ENCODE assay signal across 21 cellular contexts in genomic region chr11:111795333-111795985, GRCh38.
DNase-seq lines count a peak whose midpoint lies in the region; ATAC-seq lines count a peak whose summit lies in the region.
"Had no signal": no experiment of that assay in that cellular context is flagged by ENCODE, and none has a peak within 500 bp of the region (broad histone marks: within the 10 kb centered on the region; RNA-seq: fewer than 3 reads in every experiment).

No MANE protein-coding gene starts in this region.

- H3K9me3 ChIP-seq in subcutaneous abdominal adipose tissue (ENCODE audit: control insufficient read depth in 5 of 5, low read length in 5 of 5) = peaks cover 0 to 9% (median 3%) of the 10 kb centered on the region in 5 donors

- peak overlapping the region; percentile 71 for H3K27ac ChIP-seq in subcutaneous abdominal adipose tissue (ENCODE audit: low read depth, low read length)
- H3K27ac ChIP-seq: 22Rv1, PC-9 had no signal

- no peak overlapping the region for H3K9ac ChIP-seq in subcutaneous abdominal adipose tissue (ENCODE audit: low read length in 5 of 5)

- peaks cover 2% of the 10 kb centered on the region for H3K9me3 Mint-ChIP-seq in activated naive CD4-positive, alpha-beta T cell treated with anti-CD3 and anti-CD28 coated beads, Interleukin-2, amount 10 ng/mL, durations not matched to agents 7 days and 5 days
- H3K9me3 Mint-ChIP-seq: CD4-positive, alpha-beta T cell; neural crest cell had no signal

- H3K4me3 ChIP-seq in subcutaneous abdominal adipose tissue (ENCODE audit: low read depth in 1 of 5, low read length in 5 of 5) = no peak overlapping the region
- H3K4me3 ChIP-seq: PC-9 had no signal

- H3K27me3 ChIP-seq in subcutaneous abdominal adipose tissue (ENCODE audit: control insufficient read depth in 5 of 5, insufficient read depth in 4 of 5, low read length in 5 of 5) = no peaks in the 10 kb centered on the region

- H3K27ac Mint-ChIP-seq in activated naive CD4-positive, alpha-beta T cell treated with anti-CD3 and anti-CD28 coated beads, Interleukin-2, amount 10 ng/mL, durations not matched to agents 7 days and 5 days = no peak overlapping the region
- H3K27ac Mint-ChIP-seq: CD4-positive, alpha-beta T cell had no signal

- peaks cover 0 to 7% (median 3%) of the 10 kb centered on the region in 5 donors for H3K36me3 ChIP-seq in subcutaneous abdominal adipose tissue (ENCODE audit: control insufficient read depth in 5 of 5, insufficient read depth in 5 of 5, low read length in 5 of 5)

- H3K4me1 ChIP-seq in subcutaneous abdominal adipose tissue (ENCODE audit: control insufficient read depth in 5 of 5, insufficient read depth in 5 of 5, low read length in 5 of 5) = peaks cover 0 to 43% (median 13%) of the 10 kb centered on the region in 5 donors

- H3K4me3 Mint-ChIP-seq in activated naive CD4-positive, alpha-beta T cell treated with anti-CD3 and anti-CD28 coated beads, Interleukin-2, amount 10 ng/mL, durations not matched to agents 7 days and 5 days = no peak overlapping the region
- H3K4me3 Mint-ChIP-seq: CD4-positive, alpha-beta T cell; neural crest cell had no signal

- peaks cover 10% of the 10 kb centered on the region for H3K4me1 Mint-ChIP-seq in activated naive CD4-positive, alpha-beta T cell treated with anti-CD3 and anti-CD28 coated beads, Interleukin-2, amount 10 ng/mL, durations not matched to agents 7 days and 5 days

- H3K36me3 Mint-ChIP-seq in activated naive CD4-positive, alpha-beta T cell treated with anti-CD3 and anti-CD28 coated beads, Interleukin-2, amount 10 ng/mL, durations not matched to agents 7 days and 5 days = peaks cover 34% of the 10 kb centered on the region

- DNase-seq in DMS 273 (lab: John Stamatoyannopoulos, UW; ENCODE audit: unreplicated experiment) = peak; percentile 5
- no peak for DNase-seq in DMS 273 treated with DMSO at 0.1 percent for 48 hours (lab: John Stamatoyannopoulos, UW)
- peak; percentile 89 for DNase-seq in amniotic epithelial cell (ENCODE audit: low read depth)
- peak; percentile 9 for DNase-seq in hepatic stellate cell (ENCODE audit: low spot score)
- no peak for DNase-seq in activated naive CD4-positive, alpha-beta T cell treated with anti-CD3 and anti-CD28 coated beads, Interleukin-2, amount 10 ng/mL, durations not matched to agents 7 days and 5 days
- DNase-seq: activated CD4-positive, alpha-beta T cell treated with anti-CD3 and anti-CD28 coated beads for 4 hours; activated CD8-positive, alpha-beta memory T cell treated with anti-CD3 and anti-CD28 coated beads, Interleukin-2, amount 50 U/mL, for 4 hours; activated effector memory CD4-positive, alpha-beta T cell treated with Interleukin-2 at 50 U/mL for 16 hours; anterior cingulate cortex; CD4-positive, alpha-beta T cell; DMS53; foreskin melanocyte; NCI-H1417 treated with DMSO at 0.1 percent for 48 hours; NCI-H69; PC-9; stimulated activated CD4-positive, alpha-beta T cell treated with anti-CD3 and anti-CD28 coated beads, Interleukin-12 subunit alpha, Interleukin-12 subunit beta, amount 100 ng/mL, for 4 hours had no signal

- ATAC-seq in GM18873 (IDR thresholded peaks at IDR 0.05; ENCODE audit: low FRiP score, unreplicated experiment) (no peak), HG03378 (IDR thresholded peaks at IDR 0.05; ENCODE audit: unreplicated experiment) (no peak)

- no peaks in the 10 kb centered on the region for H3K27me3 Mint-ChIP-seq in activated naive CD4-positive, alpha-beta T cell treated with anti-CD3 and anti-CD28 coated beads, Interleukin-2, amount 10 ng/mL, durations not matched to agents 7 days and 5 days
- H3K27me3 Mint-ChIP-seq: CD4-positive, alpha-beta T cell had no signal

- CTCF ChIA-PET in activated naive CD4-positive, alpha-beta T cell treated with anti-CD3 and anti-CD28 coated beads, Interleukin-2, amount 10 ng/mL, durations not matched to agents 7 days and 5 days (lab: Charles Lee) = no interaction called here

Comparison
In these comparisons a context has a peak if more than half of its experiments do, and no peak if none do; other contexts are left out.
1. DNase-seq: peak in DMS 273 (single experiment), amniotic epithelial cell (single experiment) and hepatic stellate cell (single experiment); none in DMS 273 treated with DMSO at 0.1 percent for 48 hours (single experiment) and activated naive CD4-positive, alpha-beta T cell treated with anti-CD3 and anti-CD28 coated beads, Interleukin-2, amount 10 ng/mL, durations not matched to agents 7 days and 5 days (single experiment).